ENCODE assay signal across 10 cellular contexts in genomic region chr13:111344471-111345191, GRCh38. TPM values are rescaled to one million over a fixed set of nuclear protein-coding genes. Genes with fewer than 3 reads are reported as not detected.
DNase-seq lines count a peak whose midpoint lies in the region; ATAC-seq, FAIRE-seq and TF ChIP-seq lines count a peak whose summit lies in the region.
"Had no signal": no experiment of that assay in that cellular context is flagged by ENCODE, and none has a peak within 500 bp of the region (broad histone marks: within the 10 kb centered on the region; RNA-seq: fewer than 3 reads in every experiment).

No MANE protein-coding gene starts in this region.

- H4K20me1 ChIP-seq in K562 (replicated peaks; ENCODE audit: control insufficient read depth, insufficient read depth, low read length) = no peaks in the 10 kb centered on the region

- peak; percentile 96 for ATAC-seq in K562
- ATAC-seq: Panc1 had no signal

- no peak for TF ChIP-seq POLR2A in K562 (conservative IDR thresholded peaks at IDR 0.05)

- POLR2A ChIA-PET in K562 (lab: Yijun Ruan, JAX) = no interaction called here

- TF ChIP-seq CTCF in K562 (IDR thresholded peaks at IDR 0.05 in 2 of 3, conservative IDR thresholded peaks at IDR 0.05 in 1 of 3; ENCODE audit: insufficient read depth in 2 of 3, low read depth in 1 of 3, low read length in 3 of 3) = peak; percentile 39 to 59 (median 41)
- TF ChIP-seq CTCF in GM13977 (IDR thresholded peaks at IDR 0.05; ENCODE audit: extremely low read depth, insufficient read depth, missing control alignments) = no peak

- no peak overlapping the region for H3K9ac ChIP-seq in K562 (ENCODE audit: insufficient read depth in 1 of 2, low read depth in 2 of 2, low read length in 2 of 2)

- H3K27ac ChIP-seq in K562 (ENCODE audit: extremely low read depth, low read depth, low read length) = no peak overlapping the region

- H3K79me2 ChIP-seq in K562 (ENCODE audit: control insufficient read depth, insufficient read depth, low read length) = no peaks in the 10 kb centered on the region

- peaks cover 3 to 56% of the 10 kb centered on the region in 2 experiments; a peak in 4 of 5 replicates for H3K27me3 ChIP-seq in K562 (ENCODE audit: control insufficient read depth in 2 of 2, insufficient read depth in 2 of 2, low read length in 2 of 2)

- peak; percentile 91 for DNase-seq in DMS79 (lab: John Stamatoyannopoulos, UW)
- peak; percentile 54 for DNase-seq in NCI-H128 (lab: John Stamatoyannopoulos, UW; ENCODE audit: unreplicated experiment)
- DNase-seq in K562 (ENCODE audit: extremely low read depth in 1 of 4, low spot score in 3 of 4) = peak; percentile 15 to 39 (median 21)
- DNase-seq in myocyte (ENCODE audit: low read depth) = peak; percentile 34
- DNase-seq in Kasumi-1 (lab: John Stamatoyannopoulos, UW) = no peak
- no peak for DNase-seq in GM13977 (ENCODE audit: low spot score)
- no peak for DNase-seq in GM19240 (ENCODE audit: insufficient read length, low spot score)
- no peak for DNase-seq in HK-2 (ENCODE audit: unreplicated experiment)

- 4% methylated on average over 22 of the region's 25 CpGs for WGBS in K562 (ENCODE audit: insufficient coverage, low coverage, missing lambda C conversion rate)

- no peaks in the 10 kb centered on the region for H3K9me3 ChIP-seq in K562 (replicated peaks; ENCODE audit: control insufficient read depth, insufficient read depth, low read depth, low read length)

- TF ChIP-seq RAD21 in K562 (CRISPR knock-in tag; conservative IDR thresholded peaks at IDR 0.05 in 1 of 2, IDR thresholded peaks at IDR 0.05 in 1 of 2) = peak in 1 of 2 experiments; percentile 29; a peak in 2 of 4 replicates

- no TSS peak for BruUV-seq in K562 (replicated peaks; lab: Mats Ljungman, UMichigan)

- CTCF ChIA-PET in K562 (lab: Yijun Ruan, JAX; ENCODE audit: low intra/inter-chr PET ratio) = interaction anchor here (0.7 kb wide), 1 partner anchor 135 kb away, joined by 3 read pairs; no protein-coding TSS in a partner anchor

- no peaks in the 10 kb centered on the region; a peak in 1 of 5 replicates for H3K4me1 ChIP-seq in K562 (replicated peaks in 1 of 2; ENCODE audit: control insufficient read depth in 2 of 2, insufficient read depth in 2 of 2, low read length in 2 of 2)

- in situ Hi-C loops in K562 (cut with MboI) (no loop called here), GM13977 (cut with MboI; ENCODE audit: low pct_unique_long_range_greater_than_20kb, low sequenced_read_pairs, unreplicated experiment) (no loop called here)

- H3K4me3 ChIP-seq in K562 = no peak overlapping the region

- H3K4me2 ChIP-seq in K562 (ENCODE audit: insufficient read depth, low read length) = no peak overlapping the region

- H3K36me3 ChIP-seq in K562 (ENCODE audit: control insufficient read depth, insufficient read depth, low read length) = no peaks in the 10 kb centered on the region

- H3K9me1 ChIP-seq in K562 (ENCODE audit: control insufficient read depth, insufficient read depth, low read length) = no peaks in the 10 kb centered on the region

- intact Hi-C loops in K562 (cut with micrococcal nuclease) = no loop called here

- no peak for FAIRE-seq in K562 (lab: Jason Lieb, UNC)

- no peak for TF ChIP-seq EP300 in K562 (IDR thresholded peaks at IDR 0.05; ENCODE audit: low read length)

- no peak overlapping the region for H2AFZ ChIP-seq in K562 (ENCODE audit: low read depth, low read length)

TF ChIP-seq in K562, 482 proteins besides CTCF, POLR2A, EP300 and RAD21:
- TF ChIP-seq ARID1B (IDR thresholded peaks at IDR 0.05) (no peak), ZNF644 (tag; IDR thresholded peaks at IDR 0.05; ENCODE audit: low read depth) (no peak), SMC3 (conservative IDR thresholded peaks at IDR 0.05; ENCODE audit: insufficient read depth, low read depth, low read length) (0 out of 2 replicates have a peak, but pooled peaks have one; percentile 18), ZNF23 (CRISPR knock-in tag; IDR thresholded peaks at IDR 0.05) (no peak), ZNF384 (IDR thresholded peaks at IDR 0.05; ENCODE audit: low read depth, low read length) (no peak), PML (IDR thresholded peaks at IDR 0.05; ENCODE audit: low read length) (no peak), ILK (tag; IDR thresholded peaks at IDR 0.05; ENCODE audit: borderline replicate concordance, low read depth) (no peak), NFIC (IDR thresholded peaks at IDR 0.05) (peak; percentile 39; the same call in 1 of the 2 replicates), ARID2 (IDR thresholded peaks at IDR 0.05) (no peak)

RNA-seq across cellular contexts. Expression of gene TEX29, which starts 24.2 kb away (rescaled TPM):
- total RNA-seq in K562 (2011; cell fraction: chromatin; rRNA removed; ENCODE audit: low replicate concordance) = not detected in 2 replicates
- total RNA-seq in K562 (2011; cell fraction: nucleolus; rRNA removed) = not detected in 2 replicates
- total RNA-seq in K562 (2011; cell fraction: nucleoplasm; rRNA removed) = not detected in 2 replicates
- total RNA-seq in K562 (2014; rRNA removed) (not detected in 2 replicates), K562 (2014; rRNA removed; fragmentation: Illumina TruSeq; extraction: Trizol) (not detected in 2 replicates), K562 (2015; rRNA removed; fragmentation: Illumina TruSeq; extraction: Trizol) (not detected in 2 replicates), K562 (2021) (not detected in 2 replicates), myocyte (not detected in 2 replicates)
- polyA plus RNA-seq in K562 (2011; rRNA removed) (0.11 TPM in 1 of 2 replicates, not detected in the other), K562 (2014; fragmentation: Illumina TruSeq; extraction: Trizol) (not detected in 2 replicates), K562 (2014; fragmentation: Nextera tagmentation; extraction: Ambion mirVana) (under 1 TPM in 1 of 2 experiments, not detected in 1; 0.11 TPM), K562 (2014; rRNA removed) (not detected in 2 replicates)
- not detected in 2 replicates for polyA plus RNA-seq in K562 (2011; cell fraction: cytosol; rRNA removed)
- polyA plus RNA-seq in K562 (2011; cell fraction: nucleus; rRNA removed) = 0.18 and 0.40 TPM in 2 replicates
- not detected in 2 replicates for polyA plus RNA-seq in K562 (2012)
- not detected in 2 replicates for polyA minus RNA-seq in K562 (2011; rRNA and poly(A)+ RNA removed)
- not detected in 2 replicates for polyA minus RNA-seq in K562 (2011; cell fraction: cytosol; rRNA and poly(A)+ RNA removed)
- not detected in 2 replicates for polyA minus RNA-seq in K562 (2011; cell fraction: nucleus; rRNA and poly(A)+ RNA removed)
- polyA plus RNA-seq in myocyte (2012) = 0.19 TPM
- total RNA-seq: skeletal muscle tissue had no signal

Comparison
In these comparisons a context has a peak if more than half of its experiments do, and no peak if none do; other contexts are left out.
1. DNase-seq: peak in DMS79 (single experiment), NCI-H128 (single experiment), K562 (4 of 4) and myocyte (single experiment); none in Kasumi-1 (0 of 2), GM13977 (single experiment), GM19240 (single experiment) and HK-2 (single experiment).